Comparison of ENCODE assay signal across 12 cellular contexts in the genomic region with DNA sequence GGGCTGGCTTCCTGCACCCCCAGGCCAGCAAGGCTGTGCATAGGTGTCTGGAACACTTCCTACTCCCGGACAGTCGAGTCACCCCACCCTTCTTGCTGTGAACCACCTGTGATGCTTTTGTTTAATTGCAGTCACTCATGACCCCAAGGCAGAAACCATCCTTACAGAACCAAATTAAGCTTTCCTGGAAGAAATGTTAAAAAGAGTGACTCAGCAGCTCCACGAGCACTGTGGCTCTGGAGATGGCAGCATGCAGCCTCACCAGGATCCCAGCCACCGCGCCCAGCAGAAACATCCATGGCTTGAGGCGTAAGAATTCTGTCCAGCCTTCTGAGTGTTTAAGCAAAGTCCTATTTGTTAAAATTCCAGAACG. TPM values are rescaled to one million over a fixed set of nuclear protein-coding genes. Genes with fewer than 3 reads are reported as not detected.
DNase-seq lines count a peak whose midpoint lies in the region; ATAC-seq and TF ChIP-seq lines count a peak whose summit lies in the region.
"Had no signal": no experiment of that assay in that cellular context is flagged by ENCODE, and none has a peak within 500 bp of the region (broad histone marks: within the 10 kb centered on the region; RNA-seq: fewer than 3 reads in every experiment).

No MANE protein-coding gene starts in this region.

- peaks cover 66% of the 10 kb centered on the region for H3K36me3 Mint-ChIP-seq in MCF 10A (ENCODE audit: insufficient read depth, unreplicated experiment)

- TF ChIP-seq POLR2A in breast epithelium (IDR thresholded peaks at IDR 0.05) = no peak
- no peak for TF ChIP-seq POLR2A in uterus (IDR thresholded peaks at IDR 0.05)

- peaks cover 3% of the 10 kb centered on the region for H3K36me3 ChIP-seq in breast epithelium
- H3K36me3 ChIP-seq in RWPE2 (ENCODE audit: low read depth) = peaks cover 10% of the 10 kb centered on the region; the same call in 1 of the 2 replicates
- no peaks in the 10 kb centered on the region for H3K36me3 ChIP-seq in uterus

- CTCF ChIA-PET in MCF 10A (lab: Yijun Ruan, JAX) = interaction anchor here (0.8 to 5.3 kb wide), 24 partner anchors 9 to 405 kb away, joined by 3 to 79 read pairs (median 4); a partner anchor contains a TSS

- H3K4me1 ChIP-seq in breast epithelium (no peaks in the 10 kb centered on the region), RWPE2 (ENCODE audit: insufficient read depth, poor library complexity, severe bottlenecking) (peaks cover 18% of the 10 kb centered on the region), uterus (peaks cover 4 to 9% of the 10 kb centered on the region in 2 donors)
- H3K4me1 ChIP-seq: testis had no signal

- intact Hi-C loops in MCF 10A (cut with micrococcal nuclease) = loop anchor here (5.0 kb wide), 1 partner anchor 308 kb away; no protein-coding TSS in a partner anchor
- intact Hi-C loops in breast epithelium (cut with DNase I; ENCODE audit: low total_unique reads) = loop anchor here (10.0 kb wide), 1 partner anchor 181 kb away; a partner anchor contains a TSS
- intact Hi-C loops in uterus (cut with DNase I; ENCODE audit: low total_unique reads) = loop anchor here (5.0 to 10.0 kb wide), 2 partner anchors 183 to 311 kb away; a partner anchor contains a TSS

- H3K9me3 ChIP-seq in breast epithelium = no peaks in the 10 kb centered on the region
- no peaks in the 10 kb centered on the region for H3K9me3 ChIP-seq in RWPE2 (ENCODE audit: severe bottlenecking)
- H3K9me3 ChIP-seq in uterus = no peaks in the 10 kb centered on the region
- H3K9me3 ChIP-seq: testis had no signal

- peaks cover 62% of the 10 kb centered on the region for H3K4me1 Mint-ChIP-seq in MCF 10A (ENCODE audit: insufficient read depth, unreplicated experiment)

- H3K27me3 ChIP-seq in breast epithelium = no peaks in the 10 kb centered on the region
- no peaks in the 10 kb centered on the region for H3K27me3 ChIP-seq in RWPE2 (ENCODE audit: insufficient read depth, poor library complexity, severe bottlenecking)
- no peaks in the 10 kb centered on the region for H3K27me3 ChIP-seq in uterus
- H3K27me3 ChIP-seq: testis had no signal

- H3K4me3 Mint-ChIP-seq in MCF 10A (ENCODE audit: unreplicated experiment) = peak overlapping the region; percentile 34

- DNase-seq in MCF 10A (ENCODE audit: unreplicated experiment) (peak; percentile 90), breast epithelium (ENCODE audit: low spot score in 2 of 2) (no peak), RWPE2 (ENCODE audit: low spot score) (no peak), fibroblast of villous mesenchyme (ENCODE audit: low read depth) (peak; percentile 10), uterus (no peak), globus pallidus (ENCODE audit: low spot score) (no peak)
- DNase-seq: stimulated activated CD4-positive, alpha-beta T cell treated with anti-CD3 and anti-CD28 coated beads, Interleukin-4, amount 100 ng/mL, for 24 hours; testis had no signal

- POLR2A ChIA-PET in MCF 10A (lab: Yijun Ruan, JAX) = interaction anchor here (0.6 to 5.1 kb wide), 20 partner anchors 12 to 733 kb away, joined by 3 to 31 read pairs (median 4); a partner anchor contains a TSS

- no peaks in the 10 kb centered on the region for H3K27me3 Mint-ChIP-seq in MCF 10A (ENCODE audit: insufficient read depth, unreplicated experiment)

- H3K9me3 Mint-ChIP-seq in MCF 10A (ENCODE audit: unreplicated experiment) = no peaks in the 10 kb centered on the region

- BruUV-seq in MCF 10A (replicated peaks; lab: Mats Ljungman, UMichigan) = no TSS peak

- ATAC-seq in RWPE2 (ENCODE audit: low read depth) (peak; percentile 64), GM18511 (IDR thresholded peaks at IDR 0.05; ENCODE audit: unreplicated experiment) (no peak), HG02588 (IDR thresholded peaks at IDR 0.05; ENCODE audit: unreplicated experiment) (no peak)

- peak overlapping the region; percentile 87 for H3K27ac Mint-ChIP-seq in MCF 10A (ENCODE audit: low read depth, unreplicated experiment)

- H3K27ac ChIP-seq in breast epithelium (no peak overlapping the region), RWPE2 (ENCODE audit: poor library complexity, severe bottlenecking) (peak overlapping the region; percentile 84), uterus (peak overlapping the region; percentile 57 to 95)
- H3K27ac ChIP-seq: C4-2B, testis had no signal

- H3K4me3 ChIP-seq in breast epithelium (no peak overlapping the region), RWPE2 (ENCODE audit: severe bottlenecking) (no peak overlapping the region), fibroblast of villous mesenchyme (ENCODE audit: low read depth, low read length) (no peak overlapping the region), uterus (no peak overlapping the region)
- H3K4me3 ChIP-seq: testis had no signal

- TF ChIP-seq CTCF in MCF 10A (IDR thresholded peaks at IDR 0.05; ENCODE audit: unreplicated experiment) (no peak), breast epithelium (IDR thresholded peaks at IDR 0.05) (no peak), RWPE2 (IDR thresholded peaks at IDR 0.05; ENCODE audit: poor library complexity, severe bottlenecking) (no peak), fibroblast of villous mesenchyme (IDR thresholded peaks at IDR 0.05; ENCODE audit: insufficient read depth, low read depth, low read length) (no peak), uterus (IDR thresholded peaks at IDR 0.05) (no peak)

RNA-seq across cellular contexts. Expression of a gene that starts 28.8 kb away (rescaled TPM):
- 38.0 and 44.0 TPM in 2 replicates for total RNA-seq in MCF 10A (2022)
- 10 to 100 TPM; 28.3 to 60.3 (median 52.1) TPM for total RNA-seq in breast epithelium
- total RNA-seq in fibroblast of villous mesenchyme = 51.9 and 58.3 TPM in 2 replicates
- 10 to 100 TPM; 33.3 to 75.5 (median 55.2) TPM for total RNA-seq in uterus

RNA-seq across cellular contexts. Expression of a gene that starts 28.9 kb away (rescaled TPM):
- total RNA-seq in MCF 10A (2022) = 34.0 and 43.2 TPM in 2 replicates
- total RNA-seq in breast epithelium = 10 to 100 TPM; 11.7 to 27.2 (median 21.0) TPM
- 25.5 and 32.5 TPM in 2 replicates for total RNA-seq in fibroblast of villous mesenchyme
- total RNA-seq in uterus = 10 to 100 TPM in 2 of 4 donors, 1 to 10 TPM in 2; 5.0 to 29.6 (median 15.7) TPM

RNA-seq across cellular contexts. Expression of a gene that starts 51.5 kb away (rescaled TPM):
- not detected in 2 replicates for total RNA-seq in MCF 10A (2022)
- total RNA-seq in breast epithelium = not detected
- not detected in 2 replicates for total RNA-seq in fibroblast of villous mesenchyme
- total RNA-seq in uterus = not detected
- total RNA-seq: NCI-H460 had no signal

Comparison
In these comparisons a context has a peak if more than half of its experiments do, and no peak if none do; other contexts are left out.
1. DNase-seq: peak in MCF 10A (single experiment) and fibroblast of villous mesenchyme (single experiment); none in breast epithelium (0 of 2), RWPE2 (single experiment), uterus (0 of 2) and globus pallidus (single experiment).
2. H3K27ac ChIP-seq: peak in RWPE2 (single experiment) and uterus (2 of 2); none in breast epithelium (0 of 2).